Comparison of ENCODE assay signal across 1 cellular context in genomic region chr6:28553986-28554881, GRCh38.
TF ChIP-seq lines count a peak whose summit lies in the region.

No MANE protein-coding gene starts in this region.

TF ChIP-seq in SK-N-SH, 30 proteins besides CTCF, POLR2A, EP300 and RAD21:
- TF ChIP-seq SMC3 (IDR thresholded peaks at IDR 0.05; ENCODE audit: low read depth, low read length) (no peak), PBX3 (IDR thresholded peaks at IDR 0.05) (no peak), USF2 (IDR thresholded peaks at IDR 0.05; ENCODE audit: borderline replicate concordance, low read depth, low read length) (no peak), MEF2A (IDR thresholded peaks at IDR 0.05; ENCODE audit: borderline replicate concordance, low read depth) (no peak), FOXJ3 (CRISPR knock-in tag; IDR thresholded peaks at IDR 0.05) (no peak), MXI1 (IDR thresholded peaks at IDR 0.05; ENCODE audit: low read depth, low read length) (no peak), TEAD4 (IDR thresholded peaks at IDR 0.05; ENCODE audit: borderline replicate concordance, insufficient read depth) (no peak), TAF1 (IDR thresholded peaks at IDR 0.05; ENCODE audit: borderline replicate concordance, low read depth, low read length) (no peak), GABPA (IDR thresholded peaks at IDR 0.05; ENCODE audit: low read depth) (no peak), TCF12 (IDR thresholded peaks at IDR 0.05) (no peak), EZH2phosphoT487 (IDR thresholded peaks at IDR 0.05; ENCODE audit: borderline replicate concordance, low read depth) (no peak), ELF1 (IDR thresholded peaks at IDR 0.05) (no peak)
- TF ChIP-seq, protein P1, sequence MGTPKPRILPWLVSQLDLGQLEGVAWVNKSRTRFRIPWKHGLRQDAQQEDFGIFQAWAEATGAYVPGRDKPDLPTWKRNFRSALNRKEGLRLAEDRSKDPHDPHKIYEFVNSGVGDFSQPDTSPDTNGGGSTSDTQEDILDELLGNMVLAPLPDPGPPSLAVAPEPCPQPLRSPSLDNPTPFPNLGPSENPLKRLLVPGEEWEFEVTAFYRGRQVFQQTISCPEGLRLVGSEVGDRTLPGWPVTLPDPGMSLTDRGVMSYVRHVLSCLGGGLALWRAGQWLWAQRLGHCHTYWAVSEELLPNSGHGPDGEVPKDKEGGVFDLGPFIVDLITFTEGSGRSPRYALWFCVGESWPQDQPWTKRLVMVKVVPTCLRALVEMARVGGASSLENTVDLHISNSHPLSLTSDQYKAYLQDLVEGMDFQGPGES (IDR thresholded peaks at IDR 0.05; ENCODE audit: low read depth, low read length) = no peak
- TF ChIP-seq, protein P2, sequence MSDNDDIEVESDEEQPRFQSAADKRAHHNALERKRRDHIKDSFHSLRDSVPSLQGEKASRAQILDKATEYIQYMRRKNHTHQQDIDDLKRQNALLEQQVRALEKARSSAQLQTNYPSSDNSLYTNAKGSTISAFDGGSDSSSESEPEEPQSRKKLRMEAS (IDR thresholded peaks at IDR 0.05; ENCODE audit: low read depth) = no peak
